1 cellular context compared by ENCODE assay signal in genomic region chr2:158619496-158619895, GRCh38.
A peak's percentile ranks its signal among the peaks of the same experiment; 100 is the strongest.
TF ChIP-seq lines count a peak whose summit lies in the region.

No MANE protein-coding gene starts in this region.

TF ChIP-seq in HepG2, 621 proteins besides CTCF, POLR2A, EP300 and RAD21 (continued from another document and continues in another):
- no peak for TF ChIP-seq THAP8 (CRISPR knock-in tag; IDR thresholded peaks at IDR 0.05; ENCODE audit: borderline replicate concordance)
- peak; percentile 91 for TF ChIP-seq ZMYM2 (CRISPR knock-in tag; IDR thresholded peaks at IDR 0.05)
- TF ChIP-seq ETV5 (CRISPR knock-in tag; IDR thresholded peaks at IDR 0.05; ENCODE audit: borderline replicate concordance), result peak; percentile 27; the same call in 1 of the 2 replicates
- peak; percentile 50; the same call in 1 of the 2 replicates for TF ChIP-seq HDAC1 (CRISPR knock-in tag; IDR thresholded peaks at IDR 0.05)
- peak; percentile 37; the same call in 1 of the 2 replicates for TF ChIP-seq THAP11 (CRISPR knock-in tag; IDR thresholded peaks at IDR 0.05)
- TF ChIP-seq TFDP1 (CRISPR knock-in tag; IDR thresholded peaks at IDR 0.05; ENCODE audit: borderline replicate concordance), result no peak
- no peak for TF ChIP-seq SIX1 (CRISPR knock-in tag; IDR thresholded peaks at IDR 0.05; ENCODE audit: borderline replicate concordance)
- TF ChIP-seq CEBPG (CRISPR knock-in tag; IDR thresholded peaks at IDR 0.05), result 0 out of 2 replicates have a peak, but pooled peaks have one; percentile 26
- no peak for TF ChIP-seq HNF4A (CRISPR knock-in tag; IDR thresholded peaks at IDR 0.05)
- peak; percentile 32; the same call in 1 of the 2 replicates for TF ChIP-seq HOMEZ (CRISPR knock-in tag; IDR thresholded peaks at IDR 0.05; ENCODE audit: low read depth)
- peak; percentile 100 for TF ChIP-seq POGK (CRISPR knock-in tag; conservative IDR thresholded peaks at IDR 0.05)
- TF ChIP-seq ZNF503 (CRISPR knock-in tag; IDR thresholded peaks at IDR 0.05), result no peak
- peak; percentile 73 for TF ChIP-seq FOXP4 (CRISPR knock-in tag; IDR thresholded peaks at IDR 0.05)
- peak; percentile 58; the same call in 1 of the 2 replicates for TF ChIP-seq ZNF263 (CRISPR knock-in tag; IDR thresholded peaks at IDR 0.05)
- peak; percentile 94 for TF ChIP-seq FOSL2 (CRISPR knock-in tag; IDR thresholded peaks at IDR 0.05)
- no peak for TF ChIP-seq ZNF547 (CRISPR knock-in tag; IDR thresholded peaks at IDR 0.05)
- TF ChIP-seq FOXP1 (IDR thresholded peaks at IDR 0.05), result no peak
- peak; percentile 54 for TF ChIP-seq FOXP1 (CRISPR knock-in tag; IDR thresholded peaks at IDR 0.05)
- TF ChIP-seq ZKSCAN8 (CRISPR knock-in tag; IDR thresholded peaks at IDR 0.05; ENCODE audit: borderline replicate concordance), result peak; percentile 97
- peak; percentile 88; the same call in 1 of the 2 replicates for TF ChIP-seq NFE2 (CRISPR knock-in tag; IDR thresholded peaks at IDR 0.05)
- TF ChIP-seq ZBTB43 (CRISPR knock-in tag; conservative IDR thresholded peaks at IDR 0.05), result peak; percentile 62
- TF ChIP-seq GATAD2A (CRISPR knock-in tag; IDR thresholded peaks at IDR 0.05), result peak; percentile 70
- TF ChIP-seq NFRKB (IDR thresholded peaks at IDR 0.05), result no peak
- peak; percentile 95 for TF ChIP-seq MAFF (IDR thresholded peaks at IDR 0.05; ENCODE audit: low read depth, low read length)
- peak; percentile 26 for TF ChIP-seq TEAD3 (CRISPR knock-in tag; optimal IDR thresholded peaks at IDR 0.05; ENCODE audit: borderline replicate concordance)
- no peak for TF ChIP-seq SIX4 (CRISPR knock-in tag; IDR thresholded peaks at IDR 0.05)
- TF ChIP-seq ZNF326 (CRISPR knock-in tag; IDR thresholded peaks at IDR 0.05; ENCODE audit: borderline replicate concordance), result no peak
- 0 out of 2 replicates have a peak, but pooled peaks have one; percentile 15 for TF ChIP-seq HMGXB3 (CRISPR knock-in tag; IDR thresholded peaks at IDR 0.05; ENCODE audit: borderline replicate concordance)
- peak; percentile 64 for TF ChIP-seq POGZ (CRISPR knock-in tag; IDR thresholded peaks at IDR 0.05)
- no peak for TF ChIP-seq PREB (CRISPR knock-in tag; IDR thresholded peaks at IDR 0.05)
- no peak for TF ChIP-seq JDP2 (CRISPR knock-in tag; IDR thresholded peaks at IDR 0.05; ENCODE audit: borderline replicate concordance)
- no peak for TF ChIP-seq XBP1 (CRISPR knock-in tag; IDR thresholded peaks at IDR 0.05)
- TF ChIP-seq FOXA1 (IDR thresholded peaks at IDR 0.05), result no peak
- peak; percentile 72 for TF ChIP-seq FOXA1 (CRISPR knock-in tag; IDR thresholded peaks at IDR 0.05)
- 0 out of 2 replicates have a peak, but pooled peaks have one; percentile 20 for TF ChIP-seq TGIF2 (CRISPR knock-in tag; IDR thresholded peaks at IDR 0.05)
- TF ChIP-seq FOSL1 (CRISPR knock-in tag; IDR thresholded peaks at IDR 0.05; ENCODE audit: borderline replicate concordance), result peak; percentile 49; the same call in 1 of the 2 replicates
- 0 out of 2 replicates have a peak, but pooled peaks have one; percentile 18 for TF ChIP-seq ZGPAT (CRISPR knock-in tag; IDR thresholded peaks at IDR 0.05)
- 0 out of 2 replicates have a peak, but pooled peaks have one; percentile 16 for TF ChIP-seq FOXK1 (CRISPR knock-in tag; IDR thresholded peaks at IDR 0.05; ENCODE audit: borderline replicate concordance, low read depth)
- peak; percentile 83; the same call in 1 of the 2 replicates for TF ChIP-seq RCOR2 (CRISPR knock-in tag; IDR thresholded peaks at IDR 0.05)
